ENCODE assay signal across 9 cellular contexts in genomic region chr6:155224031-155224451, GRCh38. TPM values are rescaled to one million over a fixed set of nuclear protein-coding genes. Genes with fewer than 3 reads are reported as not detected.
DNase-seq lines count a peak whose midpoint lies in the region; ATAC-seq and TF ChIP-seq lines count a peak whose summit lies in the region.
"Had no signal": no experiment of that assay in that cellular context is flagged by ENCODE, and none has a peak within 500 bp of the region (broad histone marks: within the 10 kb centered on the region; RNA-seq: fewer than 3 reads in every experiment).

No MANE protein-coding gene starts in this region.

- DNase-seq in EL = peak; percentile 81
- DNase-seq in HPDE6-E6E7 (ENCODE audit: extremely low spot score) = peak; percentile 73
- peak; percentile 63 to 69 for DNase-seq in activated T-cell treated with anti-CD3 and anti-CD28 coated beads, Interleukin-2, amount 50 U/mL, for 72 hours
- DNase-seq in lung microvascular endothelial cell (ENCODE audit: low read depth in 2 of 2) = peak; percentile 37 to 96
- DNase-seq in suprapubic skin (ENCODE audit: low spot score in 2 of 2) = no peak
- DNase-seq in NCI-H2029 (lab: John Stamatoyannopoulos, UW) = no peak
- DNase-seq in naive thymus-derived CD8-positive, alpha-beta T cell = no peak

- no peak overlapping the region for H3K27ac ChIP-seq in suprapubic skin

- no peaks in the 10 kb centered on the region for H3K27me3 ChIP-seq in suprapubic skin

- peak overlapping the region; percentile 58 for H3K27ac Mint-ChIP-seq in activated T-cell treated with anti-CD3 and anti-CD28 coated beads, Interleukin-2, amount 50 U/mL, for 72 hours
- H3K27ac Mint-ChIP-seq in naive thymus-derived CD8-positive, alpha-beta T cell = peak overlapping the region in 3 of 10 donors; percentile 5 to 36 (median 36)

- TF ChIP-seq POLR2A in suprapubic skin (IDR thresholded peaks at IDR 0.05) = no peak

- no peaks in the 10 kb centered on the region for H3K36me3 ChIP-seq in suprapubic skin

- no peak for TF ChIP-seq EP300 in suprapubic skin (IDR thresholded peaks at IDR 0.05)

- no peak for TF ChIP-seq CTCF in suprapubic skin (IDR thresholded peaks at IDR 0.05)

- POLR2A ChIA-PET in naive thymus-derived CD8-positive, alpha-beta T cell (lab: Charles Lee) = no interaction called here

- peak; percentile 97 for ATAC-seq in GM21515 (IDR thresholded peaks at IDR 0.05; ENCODE audit: unreplicated experiment)
- ATAC-seq in activated T-cell treated with anti-CD3 and anti-CD28 coated beads, Interleukin-2, amount 50 U/mL, for 72 hours (replicated peaks in 1 of 2) = peak; percentile 99
- no peak for ATAC-seq in naive thymus-derived CD8-positive, alpha-beta T cell

- peaks cover 20% of the 10 kb centered on the region for H3K27me3 Mint-ChIP-seq in activated T-cell treated with anti-CD3 and anti-CD28 coated beads, Interleukin-2, amount 50 U/mL, for 72 hours (ENCODE audit: low read depth)
- H3K27me3 Mint-ChIP-seq in naive thymus-derived CD8-positive, alpha-beta T cell = peaks cover 0 to 29% (median 4%) of the 10 kb centered on the region in 5 donors

- no peak overlapping the region for H3K4me3 ChIP-seq in suprapubic skin

- 69% methylated on average over 4 of the region's 4 CpGs for WGBS in suprapubic skin

- H3K4me1 Mint-ChIP-seq in activated T-cell treated with anti-CD3 and anti-CD28 coated beads, Interleukin-2, amount 50 U/mL, for 72 hours (ENCODE audit: low read depth) = peaks cover 28% of the 10 kb centered on the region
- peaks cover 0 to 12% (median 0%) of the 10 kb centered on the region in 4 donors for H3K4me1 Mint-ChIP-seq in naive thymus-derived CD8-positive, alpha-beta T cell

- no peaks in the 10 kb centered on the region for H3K9me3 ChIP-seq in suprapubic skin

- H3K36me3 Mint-ChIP-seq in activated T-cell treated with anti-CD3 and anti-CD28 coated beads, Interleukin-2, amount 50 U/mL, for 72 hours (ENCODE audit: insufficient read depth in 2 of 2) = peaks cover 1 to 2% of the 10 kb centered on the region in 2 donors
- H3K36me3 Mint-ChIP-seq in naive thymus-derived CD8-positive, alpha-beta T cell = no peaks in the 10 kb centered on the region

- peak overlapping the region; percentile 57 to 86 for H3K4me3 Mint-ChIP-seq in activated T-cell treated with anti-CD3 and anti-CD28 coated beads, Interleukin-2, amount 50 U/mL, for 72 hours
- H3K4me3 Mint-ChIP-seq in naive thymus-derived CD8-positive, alpha-beta T cell = peak overlapping the region in 2 of 10 donors; percentile 1 to 18
- H3K4me3 Mint-ChIP-seq: neural crest cell had no signal

- H3K9me3 Mint-ChIP-seq in activated T-cell treated with anti-CD3 and anti-CD28 coated beads, Interleukin-2, amount 50 U/mL, for 72 hours = no peaks in the 10 kb centered on the region
- no peaks in the 10 kb centered on the region for H3K9me3 Mint-ChIP-seq in naive thymus-derived CD8-positive, alpha-beta T cell

- peaks cover 18% of the 10 kb centered on the region for H3K4me1 ChIP-seq in suprapubic skin

RNA-seq across cellular contexts. Expression of gene CLDN20, which starts 39.8 kb away (rescaled TPM):
- not detected for total RNA-seq in activated T-cell treated with anti-CD3 and anti-CD28 coated beads, Interleukin-2, amount 50 U/mL, for 72 hours
- not detected in 2 replicates for total RNA-seq in lung microvascular endothelial cell
- not detected for total RNA-seq in suprapubic skin
- not detected for total RNA-seq in naive thymus-derived CD8-positive, alpha-beta T cell
- not detected for polyA plus RNA-seq in naive thymus-derived CD8-positive, alpha-beta T cell
- total RNA-seq: neural crest cell had no signal

Comparison
In these comparisons a context has a peak if more than half of its experiments do, and no peak if none do; other contexts are left out.
1. DNase-seq: peak in EL (single experiment), HPDE6-E6E7 (single experiment), activated T-cell treated with anti-CD3 and anti-CD28 coated beads, Interleukin-2, amount 50 U/mL, for 72 hours (2 of 2) and lung microvascular endothelial cell (2 of 2); none in suprapubic skin (0 of 2), NCI-H2029 (single experiment) and naive thymus-derived CD8-positive, alpha-beta T cell (0 of 10).
2. ATAC-seq: peak in GM21515 (single experiment) and activated T-cell treated with anti-CD3 and anti-CD28 coated beads, Interleukin-2, amount 50 U/mL, for 72 hours (2 of 2); none in naive thymus-derived CD8-positive, alpha-beta T cell (0 of 2).